20 cellular contexts compared by ENCODE assay signal in genomic region chr2:20488782-20489181, GRCh38. TPM values are rescaled to one million over a fixed set of nuclear protein-coding genes. Genes with fewer than 3 reads are reported as not detected.
DNase-seq lines count a peak whose midpoint lies in the region; ATAC-seq, FAIRE-seq and TF ChIP-seq lines count a peak whose summit lies in the region.
"Had no signal": no experiment of that assay in that cellular context is flagged by ENCODE, and none has a peak within 500 bp of the region (broad histone marks: within the 10 kb centered on the region; RNA-seq: fewer than 3 reads in every experiment).

No MANE protein-coding gene starts in this region.

- TF ChIP-seq EP300 in SK-N-SH (IDR thresholded peaks at IDR 0.05; ENCODE audit: borderline replicate concordance in 1 of 2, low read depth in 1 of 2, low read length in 1 of 2): no peak

- H3K79me2 ChIP-seq in endothelial cell of umbilical vein (ENCODE audit: control insufficient read depth, insufficient read depth, low read length) (no peaks in the 10 kb centered on the region), SK-N-SH (ENCODE audit: insufficient read depth) (no peaks in the 10 kb centered on the region)

- peak overlapping the region in 8 of 11 experiments; percentile 18 to 58 (median 34); a peak in 11 of 22 replicates for H3K4me2 ChIP-seq in BLaER1 treated with 17β-estradiol and CSF1 and Interleukin-3, amounts not matched to agents 10 nM and 100 nM
- no peak overlapping the region for H3K4me2 ChIP-seq in endothelial cell of umbilical vein (ENCODE audit: insufficient read depth, low read length)
- no peak overlapping the region for H3K4me2 ChIP-seq in SK-N-SH

- CTCF ChIA-PET in endothelial cell of umbilical vein (lab: Charles Lee) (interaction anchor here (0.7 to 1.0 kb wide), 3 partner anchors 20 to 110 kb away, joined by 3 read pairs; no protein-coding TSS in a partner anchor), SK-N-SH (lab: Yijun Ruan, JAX) (interaction anchor here (1.5 kb wide), 1 partner anchor 11 kb away, joined by 3 read pairs; no protein-coding TSS in a partner anchor)

- no peak overlapping the region for H3K27ac ChIP-seq in BLaER1 treated with 17β-estradiol and CSF1 and Interleukin-3, amounts not matched to agents 10 nM and 100 nM
- peak overlapping the region; percentile 76 for H3K27ac ChIP-seq in HUES48 (ENCODE audit: low read depth, low read length)
- H3K27ac ChIP-seq in endothelial cell of umbilical vein (ENCODE audit: insufficient read depth, low read depth, low read length): no peak overlapping the region
- peak overlapping the region; percentile 41 for H3K27ac ChIP-seq in rectal smooth muscle tissue (ENCODE audit: low read depth, low read length)
- H3K27ac ChIP-seq in SK-N-SH (ENCODE audit: low read depth in 2 of 2, low read length in 1 of 2): no peak overlapping the region
- H3K27ac ChIP-seq: cardiac muscle cell, left lung had no signal

- dilution Hi-C loops in endothelial cell of umbilical vein (cut with MboI; ENCODE audit: extremely low pct_ligation_motif_present, low sequenced_read_pairs): no loop called here

- no peaks in the 10 kb centered on the region for H3K9me1 ChIP-seq in endothelial cell of umbilical vein (replicated peaks; ENCODE audit: control insufficient read depth, extremely low read depth, insufficient read depth, low read length)

- DNase-seq in endothelial cell of umbilical vein (ENCODE audit: low read depth, low spot score): no peak
- no peak for DNase-seq in SK-N-SH
- no peak for DNase-seq in DMS153 treated with DMSO at 0.1 percent for 48 hours (lab: John Stamatoyannopoulos, UW; ENCODE audit: unreplicated experiment)
- DNase-seq: activated CD4-positive, alpha-beta T cell treated with anti-CD3 and anti-CD28 coated beads for 48 hours; activated CD8-positive, alpha-beta memory T cell treated with anti-CD3 and anti-CD28 coated beads, Interleukin-2, amount 50 U/mL, for 48 hours; activated gamma-delta T cell treated with Interleukin-2 at 50 U/mL for 16 hours; left lung; NCI-H1105 treated with DMSO at 0.1 percent for 48 hours; NCI-H524; stimulated activated CD4-positive, alpha-beta T cell treated with anti-CD3 and anti-CD28 coated beads, Interleukin-2, amount 100 ng/mL, for 24 hours; stimulated activated naive CD8-positive, alpha-beta T cell treated with anti-CD3 and anti-CD28 coated beads, Interleukin-15, Interleukin-2, amounts not matched to agents 100 U/mL and 50 U/mL, for 24 hours had no signal

- no peak for TF ChIP-seq POLR2A in endothelial cell of umbilical vein (IDR thresholded peaks at IDR 0.05; ENCODE audit: low read depth, low read length)

- no peak for TF ChIP-seq CTCF in endothelial cell of umbilical vein (IDR thresholded peaks at IDR 0.05; ENCODE audit: extremely low read depth in 1 of 2, insufficient read depth in 1 of 2, low read depth in 1 of 2, low read length in 2 of 2)
- TF ChIP-seq CTCF in SK-N-SH (IDR thresholded peaks at IDR 0.05): no peak

- H3K9ac ChIP-seq in BLaER1 treated with 17β-estradiol and CSF1 and Interleukin-3, amounts not matched to agents 10 nM and 100 nM: no peak overlapping the region
- no peak overlapping the region for H3K9ac ChIP-seq in HUES48 (ENCODE audit: low read depth, low read length)
- no peak overlapping the region for H3K9ac ChIP-seq in endothelial cell of umbilical vein (replicated peaks; ENCODE audit: extremely low read depth, insufficient read depth, low read length)
- H3K9ac ChIP-seq in rectal smooth muscle tissue (ENCODE audit: low read length): no peak overlapping the region
- no peak overlapping the region for H3K9ac ChIP-seq in SK-N-SH

- H3K9me2 ChIP-seq in SK-N-SH: no peaks in the 10 kb centered on the region

- no peak overlapping the region for H3K4me3 ChIP-seq in BLaER1 treated with 17β-estradiol and CSF1 and Interleukin-3, amounts not matched to agents 10 nM and 100 nM
- no peak overlapping the region for H3K4me3 ChIP-seq in HUES48 (ENCODE audit: low read depth, low read length)
- H3K4me3 ChIP-seq in endothelial cell of umbilical vein (replicated peaks in 1 of 3; ENCODE audit: insufficient read depth in 1 of 3, low read depth in 1 of 3, low read length in 3 of 3): no peak overlapping the region
- no peak overlapping the region for H3K4me3 ChIP-seq in rectal smooth muscle tissue (ENCODE audit: low read length)
- H3K4me3 ChIP-seq in SK-N-SH (ENCODE audit: low read depth in 2 of 2, low read length in 1 of 2): no peak overlapping the region
- H3K4me3 ChIP-seq: adrenal gland, cardiac muscle cell, esophagus muscularis mucosa, left lung had no signal

- 91% methylated on average over 5 of the region's 5 CpGs for WGBS in SK-N-SH (ENCODE audit: low lambda C conversion rate)

- H2AFZ ChIP-seq in endothelial cell of umbilical vein (ENCODE audit: low read depth, low read length): peak overlapping the region; percentile 47
- H2AFZ ChIP-seq in SK-N-SH (ENCODE audit: low read depth): no peak overlapping the region

- peaks cover 13 to 30% (median 19%) of the 10 kb centered on the region in 10 experiments for H3K4me1 ChIP-seq in BLaER1 treated with 17β-estradiol and CSF1 and Interleukin-3, amounts not matched to agents 10 nM and 100 nM
- H3K4me1 ChIP-seq in HUES48 (ENCODE audit: control insufficient read depth, insufficient read depth, low read length) (peaks cover 22% of the 10 kb centered on the region), endothelial cell of umbilical vein (ENCODE audit: control insufficient read depth, extremely low read depth, insufficient read depth, low read length) (peaks cover 8% of the 10 kb centered on the region), rectal smooth muscle tissue (ENCODE audit: control insufficient read depth, insufficient read depth, low read length) (peaks cover 17% of the 10 kb centered on the region), SK-N-SH (ENCODE audit: control insufficient read depth in 1 of 2, insufficient read depth in 2 of 2, low read depth in 1 of 2, low read length in 1 of 2) (peaks cover 5 to 57% of the 10 kb centered on the region in 2 experiments)

- peaks cover 0 to 21% (median 3%) of the 10 kb centered on the region in 11 experiments; a peak in 8 of 22 replicates for H3K27me3 ChIP-seq in BLaER1 treated with 17β-estradiol and CSF1 and Interleukin-3, amounts not matched to agents 10 nM and 100 nM
- H3K27me3 ChIP-seq in HUES48 (ENCODE audit: control insufficient read depth, insufficient read depth, low read length) (peaks cover 9% of the 10 kb centered on the region), endothelial cell of umbilical vein (ENCODE audit: control insufficient read depth in 2 of 2, insufficient read depth in 2 of 2, low read length in 2 of 2) (no peaks in the 10 kb centered on the region), rectal smooth muscle tissue (ENCODE audit: control insufficient read depth, insufficient read depth, low read length) (no peaks in the 10 kb centered on the region), SK-N-SH (ENCODE audit: insufficient read depth) (no peaks in the 10 kb centered on the region)
- H3K27me3 ChIP-seq: adrenal gland, cardiac muscle cell, esophagus muscularis mucosa, left lung had no signal

- H4K20me1 ChIP-seq in BLaER1 treated with 17β-estradiol and CSF1 and Interleukin-3, amounts not matched to agents 10 nM and 100 nM: peaks cover 0 to 4% (median 0%) of the 10 kb centered on the region in 11 experiments; a peak in 2 of 22 replicates
- H4K20me1 ChIP-seq in endothelial cell of umbilical vein (replicated peaks; ENCODE audit: control insufficient read depth, extremely low read depth, insufficient read depth, low read length) (no peaks in the 10 kb centered on the region), SK-N-SH (ENCODE audit: insufficient read depth) (no peaks in the 10 kb centered on the region)

- intact Hi-C loops in endothelial cell of umbilical vein (cut with micrococcal nuclease): no loop called here

- H3F3A ChIP-seq in SK-N-SH (replicated peaks; ENCODE audit: insufficient read depth): no peaks in the 10 kb centered on the region

- no peak for FAIRE-seq in endothelial cell of umbilical vein (lab: Jason Lieb, UNC)
- FAIRE-seq: GM12892 had no signal

- POLR2A ChIA-PET in endothelial cell of umbilical vein (lab: Charles Lee) (interaction anchor here (1.1 kb wide), 1 partner anchor 42 kb away, joined by 3 read pairs; the partner anchor contains the start of gene RHOB), SK-N-SH (lab: Yijun Ruan, JAX) (interaction anchor here (1.2 kb wide), 1 partner anchor 42 kb away, joined by 3 read pairs; the partner anchor contains the start of gene RHOB)

- BruUV-seq in endothelial cell of umbilical vein (replicated peaks; lab: Mats Ljungman, UMichigan): no TSS peak

- no peak for TF ChIP-seq RAD21 in SK-N-SH (IDR thresholded peaks at IDR 0.05; ENCODE audit: low read length)

- no peaks in the 10 kb centered on the region for H3K9me3 ChIP-seq in BLaER1 treated with 17β-estradiol and CSF1 and Interleukin-3, amounts not matched to agents 10 nM and 100 nM (replicated peaks in 1 of 11)
- H3K9me3 ChIP-seq in HUES48 (ENCODE audit: control insufficient read depth, insufficient read depth, low read length) (no peaks in the 10 kb centered on the region), endothelial cell of umbilical vein (replicated peaks; ENCODE audit: control insufficient read depth, insufficient read depth, low read length) (no peaks in the 10 kb centered on the region), SK-N-SH (no peaks in the 10 kb centered on the region)
- H3K9me3 ChIP-seq: adrenal gland, esophagus muscularis mucosa, left lung had no signal

- H3K36me3 ChIP-seq in BLaER1 treated with 17β-estradiol and CSF1 and Interleukin-3, amounts not matched to agents 10 nM and 100 nM: no peaks in the 10 kb centered on the region
- no peaks in the 10 kb centered on the region for H3K36me3 ChIP-seq in HUES48 (ENCODE audit: control insufficient read depth, insufficient read depth, low read length)
- H3K36me3 ChIP-seq in endothelial cell of umbilical vein (ENCODE audit: control insufficient read depth in 2 of 2, extremely low read depth in 1 of 2, insufficient read depth in 2 of 2, low read length in 2 of 2): no peaks in the 10 kb centered on the region
- H3K36me3 ChIP-seq in rectal smooth muscle tissue (ENCODE audit: control insufficient read depth, insufficient read depth, low read length): no peaks in the 10 kb centered on the region
- no peaks in the 10 kb centered on the region for H3K36me3 ChIP-seq in SK-N-SH (replicated peaks in 1 of 2; ENCODE audit: control insufficient read depth in 1 of 2, insufficient read depth in 2 of 2, low read length in 1 of 2)
- H3K36me3 ChIP-seq: adrenal gland, cardiac muscle cell, esophagus muscularis mucosa, left lung had no signal

- ATAC-seq in GM19035 (IDR thresholded peaks at IDR 0.05; ENCODE audit: unreplicated experiment): no peak
- no peak for ATAC-seq in HG03280 (IDR thresholded peaks at IDR 0.05; ENCODE audit: unreplicated experiment)
- ATAC-seq: left lung; stimulated activated naive CD8-positive, alpha-beta T cell treated with anti-CD3 and anti-CD28 coated beads, Interleukin-15, Interleukin-2, amounts not matched to agents 100 U/mL and 50 U/mL, for 24 hours had no signal

RNA-seq across cellular contexts. Expression of gene RHOB, which starts 41.9 kb away (rescaled TPM):
- total RNA-seq in endothelial cell of umbilical vein: 830 and 937 TPM in 2 replicates
- polyA plus RNA-seq in endothelial cell of umbilical vein: 1,101 and 1,250 TPM in 2 replicates
- polyA plus RNA-seq in endothelial cell of umbilical vein (2011; cell fraction: cytosol; rRNA removed): 523 and 798 TPM in 2 replicates
- 517 and 555 TPM in 2 replicates for polyA plus RNA-seq in endothelial cell of umbilical vein (2011; cell fraction: nucleus; rRNA removed)
- 507 and 871 TPM in 2 replicates for polyA plus RNA-seq in endothelial cell of umbilical vein (2012)
- 476 and 592 TPM in 2 replicates for polyA minus RNA-seq in endothelial cell of umbilical vein
- polyA minus RNA-seq in endothelial cell of umbilical vein (2011; cell fraction: cytosol; rRNA and poly(A)+ RNA removed): 265 TPM
- polyA minus RNA-seq in endothelial cell of umbilical vein (2011; cell fraction: nucleus; rRNA and poly(A)+ RNA removed): 333 and 638 TPM in 2 replicates
- 43.5 and 50.3 TPM in 2 replicates for polyA plus RNA-seq in SK-N-SH (2012; rRNA removed)
- 34.4 and 40.5 TPM in 2 replicates for polyA plus RNA-seq in SK-N-SH (2012; cell fraction: cytosol; rRNA removed)
- polyA plus RNA-seq in SK-N-SH (2012; cell fraction: nucleus; rRNA removed): 63.2 and 74.9 TPM in 2 replicates

Comparison
In these comparisons a context has a peak if more than half of its experiments do, and no peak if none do; other contexts are left out.
1. H3K27ac ChIP-seq: peak in HUES48 (single experiment) and rectal smooth muscle tissue (single experiment); none in BLaER1 treated with 17β-estradiol and CSF1 and Interleukin-3, amounts not matched to agents 10 nM and 100 nM (0 of 11), endothelial cell of umbilical vein (single experiment) and SK-N-SH (0 of 2).
2. H3K4me2 ChIP-seq: peak in BLaER1 treated with 17β-estradiol and CSF1 and Interleukin-3, amounts not matched to agents 10 nM and 100 nM (8 of 11); none in endothelial cell of umbilical vein (single experiment) and SK-N-SH (single experiment).
3. RNA of gene RHOB, which starts 41.9 kb away (polyA plus RNA-seq): 507 to 1,250 TPM in endothelial cell of umbilical vein; 34.4 to 74.9 TPM in SK-N-SH; every median in the first group is over 4 times any median in the second.